Comparison of ENCODE assay signal across 1 cellular context in the genomic region with DNA sequence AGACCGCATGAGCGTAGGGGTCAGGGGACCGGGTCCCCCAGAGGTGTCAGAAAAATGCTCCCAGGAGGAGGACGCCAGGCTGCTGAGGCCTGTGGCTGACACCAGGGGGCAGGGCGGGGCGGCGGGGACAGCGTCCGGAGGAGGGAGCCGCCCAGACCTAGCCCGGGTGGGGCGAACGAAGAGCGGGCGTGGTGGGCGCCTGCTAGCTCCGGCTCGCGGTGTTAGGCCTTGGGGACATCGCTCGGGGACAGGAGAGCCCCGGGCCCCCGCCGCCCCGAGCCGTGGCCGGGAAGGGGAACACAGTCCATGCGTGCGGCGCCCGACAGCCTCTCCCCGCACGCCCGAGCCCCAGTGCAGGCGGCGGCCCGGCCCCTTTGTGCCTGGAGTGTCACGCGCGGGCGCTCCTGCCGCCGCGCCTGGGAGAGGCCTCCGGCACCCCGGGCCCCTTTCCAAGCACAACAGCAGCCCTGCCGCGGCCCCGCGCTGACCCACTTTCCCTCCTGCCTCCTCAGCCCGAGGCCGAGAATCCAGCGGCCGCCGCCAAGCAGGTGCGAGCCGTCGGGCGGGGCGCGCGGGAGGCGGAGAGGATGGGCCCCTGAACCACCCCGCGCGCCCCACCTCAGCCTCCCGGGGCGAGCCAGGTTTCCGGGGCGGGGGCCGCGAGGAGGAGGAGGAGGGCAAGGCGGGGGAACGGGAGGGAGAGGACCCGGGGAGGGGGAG.
TF ChIP-seq lines count a peak whose summit lies in the region.

No MANE protein-coding gene starts in this region.

TF ChIP-seq in K562, 482 proteins besides CTCF, POLR2A, EP300 and RAD21 (continued from another document and continues in another):
- TF ChIP-seq, protein P1, sequence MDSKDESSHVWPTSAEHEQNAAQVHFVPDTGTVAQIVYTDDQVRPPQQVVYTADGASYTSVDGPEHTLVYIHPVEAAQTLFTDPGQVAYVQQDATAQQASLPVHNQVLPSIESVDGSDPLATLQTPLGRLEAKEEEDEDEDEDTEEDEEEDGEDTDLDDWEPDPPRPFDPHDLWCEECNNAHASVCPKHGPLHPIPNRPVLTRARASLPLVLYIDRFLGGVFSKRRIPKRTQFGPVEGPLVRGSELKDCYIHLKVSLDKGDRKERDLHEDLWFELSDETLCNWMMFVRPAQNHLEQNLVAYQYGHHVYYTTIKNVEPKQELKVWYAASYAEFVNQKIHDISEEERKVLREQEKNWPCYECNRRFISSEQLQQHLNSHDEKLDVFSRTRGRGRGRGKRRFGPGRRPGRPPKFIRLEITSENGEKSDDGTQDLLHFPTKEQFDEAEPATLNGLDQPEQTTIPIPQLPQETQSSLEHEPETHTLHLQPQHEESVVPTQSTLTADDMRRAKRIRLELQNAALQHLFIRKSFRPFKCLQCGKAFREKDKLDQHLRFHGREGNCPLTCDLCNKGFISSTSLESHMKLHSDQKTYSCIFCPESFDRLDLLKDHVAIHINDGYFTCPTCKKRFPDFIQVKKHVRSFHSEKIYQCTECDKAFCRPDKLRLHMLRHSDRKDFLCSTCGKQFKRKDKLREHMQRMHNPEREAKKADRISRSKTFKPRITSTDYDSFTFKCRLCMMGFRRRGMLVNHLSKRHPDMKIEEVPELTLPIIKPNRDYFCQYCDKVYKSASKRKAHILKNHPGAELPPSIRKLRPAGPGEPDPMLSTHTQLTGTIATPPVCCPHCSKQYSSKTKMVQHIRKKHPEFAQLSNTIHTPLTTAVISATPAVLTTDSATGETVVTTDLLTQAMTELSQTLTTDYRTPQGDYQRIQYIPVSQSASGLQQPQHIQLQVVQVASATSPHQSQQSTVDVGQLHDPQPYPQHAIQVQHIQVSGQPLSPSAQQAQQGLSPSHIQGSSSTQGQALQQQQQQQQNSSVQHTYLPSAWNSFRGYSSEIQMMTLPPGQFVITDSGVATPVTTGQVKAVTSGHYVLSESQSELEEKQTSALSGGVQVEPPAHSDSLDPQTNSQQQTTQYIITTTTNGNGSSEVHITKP (IDR thresholded peaks at IDR 0.05; ENCODE audit: partially characterized antibody), result peak; percentile 43
- TF ChIP-seq, protein P2, sequence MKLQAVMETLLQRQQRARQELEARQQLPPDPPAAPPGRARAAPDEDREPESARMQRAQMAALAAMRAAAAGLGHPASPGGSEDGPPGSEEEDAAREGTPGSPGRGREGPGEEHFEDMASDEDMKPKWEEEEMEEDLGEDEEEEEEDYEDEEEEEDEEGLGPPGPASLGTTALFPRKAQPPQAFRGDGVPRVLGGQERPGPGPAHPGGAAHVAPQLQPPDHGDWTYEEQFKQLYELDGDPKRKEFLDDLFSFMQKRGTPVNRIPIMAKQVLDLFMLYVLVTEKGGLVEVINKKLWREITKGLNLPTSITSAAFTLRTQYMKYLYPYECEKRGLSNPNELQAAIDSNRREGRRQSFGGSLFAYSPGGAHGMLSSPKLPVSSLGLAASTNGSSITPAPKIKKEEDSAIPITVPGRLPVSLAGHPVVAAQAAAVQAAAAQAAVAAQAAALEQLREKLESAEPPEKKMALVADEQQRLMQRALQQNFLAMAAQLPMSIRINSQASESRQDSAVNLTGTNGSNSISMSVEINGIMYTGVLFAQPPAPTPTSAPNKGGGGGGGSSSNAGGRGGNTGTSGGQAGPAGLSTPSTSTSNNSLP (IDR thresholded peaks at IDR 0.05; ENCODE audit: borderline replicate concordance, low read depth, low read length), result no peak
- no peak for TF ChIP-seq FOXJ2 (tag; IDR thresholded peaks at IDR 0.05)
- TF ChIP-seq NBN (IDR thresholded peaks at IDR 0.05; ENCODE audit: low read depth), result no peak
- no peak for TF ChIP-seq HCFC1 (IDR thresholded peaks at IDR 0.05; ENCODE audit: low read depth, low read length)
- no peak for TF ChIP-seq ADNP (tag; IDR thresholded peaks at IDR 0.05)
- TF ChIP-seq MEF2D (tag; conservative IDR thresholded peaks at IDR 0.05; ENCODE audit: low read depth), result no peak
- TF ChIP-seq ZKSCAN1 (IDR thresholded peaks at IDR 0.05; ENCODE audit: low read depth, low read length), result no peak
- TF ChIP-seq, protein P3, sequence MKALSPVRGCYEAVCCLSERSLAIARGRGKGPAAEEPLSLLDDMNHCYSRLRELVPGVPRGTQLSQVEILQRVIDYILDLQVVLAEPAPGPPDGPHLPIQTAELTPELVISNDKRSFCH (CRISPR knock-in tag; IDR thresholded peaks at IDR 0.05), result no peak
- TF ChIP-seq, protein P3 (tag; IDR thresholded peaks at IDR 0.05), result no peak
- no peak for TF ChIP-seq NFIX (CRISPR knock-in tag; IDR thresholded peaks at IDR 0.05; ENCODE audit: low read depth)
- no peak for TF ChIP-seq ZSCAN29 (IDR thresholded peaks at IDR 0.05)
- 0 out of 2 replicates have a peak, but pooled peaks have one; percentile 48 for TF ChIP-seq ESRRA (IDR thresholded peaks at IDR 0.05; ENCODE audit: borderline replicate concordance, low read depth)
- TF ChIP-seq, protein P4, sequence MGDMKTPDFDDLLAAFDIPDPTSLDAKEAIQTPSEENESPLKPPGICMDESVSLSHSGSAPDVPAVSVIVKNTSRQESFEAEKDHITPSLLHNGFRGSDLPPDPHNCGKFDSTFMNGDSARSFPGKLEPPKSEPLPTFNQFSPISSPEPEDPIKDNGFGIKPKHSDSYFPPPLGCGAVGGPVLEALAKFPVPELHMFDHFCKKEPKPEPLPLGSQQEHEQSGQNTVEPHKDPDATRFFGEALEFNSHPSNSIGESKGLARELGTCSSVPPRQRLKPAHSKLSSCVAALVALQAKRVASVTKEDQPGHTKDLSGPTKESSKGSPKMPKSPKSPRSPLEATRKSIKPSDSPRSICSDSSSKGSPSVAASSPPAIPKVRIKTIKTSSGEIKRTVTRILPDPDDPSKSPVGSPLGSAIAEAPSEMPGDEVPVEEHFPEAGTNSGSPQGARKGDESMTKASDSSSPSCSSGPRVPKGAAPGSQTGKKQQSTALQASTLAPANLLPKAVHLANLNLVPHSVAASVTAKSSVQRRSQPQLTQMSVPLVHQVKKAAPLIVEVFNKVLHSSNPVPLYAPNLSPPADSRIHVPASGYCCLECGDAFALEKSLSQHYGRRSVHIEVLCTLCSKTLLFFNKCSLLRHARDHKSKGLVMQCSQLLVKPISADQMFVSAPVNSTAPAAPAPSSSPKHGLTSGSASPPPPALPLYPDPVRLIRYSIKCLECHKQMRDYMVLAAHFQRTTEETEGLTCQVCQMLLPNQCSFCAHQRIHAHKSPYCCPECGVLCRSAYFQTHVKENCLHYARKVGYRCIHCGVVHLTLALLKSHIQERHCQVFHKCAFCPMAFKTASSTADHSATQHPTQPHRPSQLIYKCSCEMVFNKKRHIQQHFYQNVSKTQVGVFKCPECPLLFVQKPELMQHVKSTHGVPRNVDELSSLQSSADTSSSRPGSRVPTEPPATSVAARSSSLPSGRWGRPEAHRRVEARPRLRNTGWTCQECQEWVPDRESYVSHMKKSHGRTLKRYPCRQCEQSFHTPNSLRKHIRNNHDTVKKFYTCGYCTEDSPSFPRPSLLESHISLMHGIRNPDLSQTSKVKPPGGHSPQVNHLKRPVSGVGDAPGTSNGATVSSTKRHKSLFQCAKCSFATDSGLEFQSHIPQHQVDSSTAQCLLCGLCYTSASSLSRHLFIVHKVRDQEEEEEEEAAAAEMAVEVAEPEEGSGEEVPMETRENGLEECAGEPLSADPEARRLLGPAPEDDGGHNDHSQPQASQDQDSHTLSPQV (IDR thresholded peaks at IDR 0.05), result no peak
- no peak for TF ChIP-seq MXI1 (IDR thresholded peaks at IDR 0.05; ENCODE audit: low read depth, low read length)
- TF ChIP-seq ESRRB (CRISPR knock-in tag; IDR thresholded peaks at IDR 0.05; ENCODE audit: borderline replicate concordance), result no peak
- no peak for TF ChIP-seq PPARD (CRISPR knock-in tag; IDR thresholded peaks at IDR 0.05)
- TF ChIP-seq E2F3 (CRISPR knock-in tag; IDR thresholded peaks at IDR 0.05), result no peak
- no peak for TF ChIP-seq MYNN (IDR thresholded peaks at IDR 0.05)
- TF ChIP-seq MYNN (CRISPR knock-in tag; IDR thresholded peaks at IDR 0.05), result no peak
- TF ChIP-seq, protein P5, sequence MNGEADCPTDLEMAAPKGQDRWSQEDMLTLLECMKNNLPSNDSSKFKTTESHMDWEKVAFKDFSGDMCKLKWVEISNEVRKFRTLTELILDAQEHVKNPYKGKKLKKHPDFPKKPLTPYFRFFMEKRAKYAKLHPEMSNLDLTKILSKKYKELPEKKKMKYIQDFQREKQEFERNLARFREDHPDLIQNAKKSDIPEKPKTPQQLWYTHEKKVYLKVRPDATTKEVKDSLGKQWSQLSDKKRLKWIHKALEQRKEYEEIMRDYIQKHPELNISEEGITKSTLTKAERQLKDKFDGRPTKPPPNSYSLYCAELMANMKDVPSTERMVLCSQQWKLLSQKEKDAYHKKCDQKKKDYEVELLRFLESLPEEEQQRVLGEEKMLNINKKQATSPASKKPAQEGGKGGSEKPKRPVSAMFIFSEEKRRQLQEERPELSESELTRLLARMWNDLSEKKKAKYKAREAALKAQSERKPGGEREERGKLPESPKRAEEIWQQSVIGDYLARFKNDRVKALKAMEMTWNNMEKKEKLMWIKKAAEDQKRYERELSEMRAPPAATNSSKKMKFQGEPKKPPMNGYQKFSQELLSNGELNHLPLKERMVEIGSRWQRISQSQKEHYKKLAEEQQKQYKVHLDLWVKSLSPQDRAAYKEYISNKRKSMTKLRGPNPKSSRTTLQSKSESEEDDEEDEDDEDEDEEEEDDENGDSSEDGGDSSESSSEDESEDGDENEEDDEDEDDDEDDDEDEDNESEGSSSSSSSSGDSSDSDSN (IDR thresholded peaks at IDR 0.05; ENCODE audit: borderline replicate concordance in 1 of 2, low read depth in 2 of 2, low read length in 2 of 2), result 0 out of 4 replicates have a peak, but pooled peaks have one; percentile 19 to 51
- peak; percentile 71; the same call in 1 of the 2 replicates for TF ChIP-seq SMC3 (conservative IDR thresholded peaks at IDR 0.05; ENCODE audit: insufficient read depth, low read depth, low read length)
- no peak for TF ChIP-seq SNRNP70 (optimal IDR thresholded peaks at IDR 0.05; ENCODE audit: low read depth, low read length)
- no peak for TF ChIP-seq CBX2 (IDR thresholded peaks at IDR 0.05; ENCODE audit: insufficient read depth, low read length, poor library complexity, severe bottlenecking)
- TF ChIP-seq CXXC5 (CRISPR knock-in tag; IDR thresholded peaks at IDR 0.05), result peak; percentile 45; the same call in 1 of the 2 replicates
- no peak for TF ChIP-seq CCAR2 (IDR thresholded peaks at IDR 0.05; ENCODE audit: low read depth, low read length)
- peak; percentile 90 for TF ChIP-seq KLF1 (tag; IDR thresholded peaks at IDR 0.05)
- 0 out of 2 replicates have a peak, but pooled peaks have one; percentile 41 for TF ChIP-seq SMAD4 (CRISPR knock-in tag; conservative IDR thresholded peaks at IDR 0.05)
- no peak for TF ChIP-seq COPS2 (conservative IDR thresholded peaks at IDR 0.05)
- TF ChIP-seq POLR2G (IDR thresholded peaks at IDR 0.05; ENCODE audit: low read depth, low read length), result 0 out of 2 replicates have a peak, but pooled peaks have one; percentile 21
- TF ChIP-seq, protein P6, sequence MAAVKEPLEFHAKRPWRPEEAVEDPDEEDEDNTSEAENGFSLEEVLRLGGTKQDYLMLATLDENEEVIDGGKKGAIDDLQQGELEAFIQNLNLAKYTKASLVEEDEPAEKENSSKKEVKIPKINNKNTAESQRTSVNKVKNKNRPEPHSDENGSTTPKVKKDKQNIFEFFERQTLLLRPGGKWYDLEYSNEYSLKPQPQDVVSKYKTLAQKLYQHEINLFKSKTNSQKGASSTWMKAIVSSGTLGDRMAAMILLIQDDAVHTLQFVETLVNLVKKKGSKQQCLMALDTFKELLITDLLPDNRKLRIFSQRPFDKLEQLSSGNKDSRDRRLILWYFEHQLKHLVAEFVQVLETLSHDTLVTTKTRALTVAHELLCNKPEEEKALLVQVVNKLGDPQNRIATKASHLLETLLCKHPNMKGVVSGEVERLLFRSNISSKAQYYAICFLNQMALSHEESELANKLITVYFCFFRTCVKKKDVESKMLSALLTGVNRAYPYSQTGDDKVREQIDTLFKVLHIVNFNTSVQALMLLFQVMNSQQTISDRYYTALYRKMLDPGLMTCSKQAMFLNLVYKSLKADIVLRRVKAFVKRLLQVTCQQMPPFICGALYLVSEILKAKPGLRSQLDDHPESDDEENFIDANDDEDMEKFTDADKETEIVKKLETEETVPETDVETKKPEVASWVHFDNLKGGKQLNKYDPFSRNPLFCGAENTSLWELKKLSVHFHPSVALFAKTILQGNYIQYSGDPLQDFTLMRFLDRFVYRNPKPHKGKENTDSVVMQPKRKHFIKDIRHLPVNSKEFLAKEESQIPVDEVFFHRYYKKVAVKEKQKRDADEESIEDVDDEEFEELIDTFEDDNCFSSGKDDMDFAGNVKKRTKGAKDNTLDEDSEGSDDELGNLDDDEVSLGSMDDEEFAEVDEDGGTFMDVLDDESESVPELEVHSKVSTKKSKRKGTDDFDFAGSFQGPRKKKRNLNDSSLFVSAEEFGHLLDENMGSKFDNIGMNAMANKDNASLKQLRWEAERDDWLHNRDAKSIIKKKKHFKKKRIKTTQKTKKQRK (IDR thresholded peaks at IDR 0.05; ENCODE audit: borderline replicate concordance, low read depth, low read length), result no peak
- TF ChIP-seq ZBTB7A (IDR thresholded peaks at IDR 0.05; ENCODE audit: borderline replicate concordance, control insufficient read depth, low read depth, low read length), result no peak
- no peak for TF ChIP-seq ZNF24 (IDR thresholded peaks at IDR 0.05)
- TF ChIP-seq, protein P7, sequence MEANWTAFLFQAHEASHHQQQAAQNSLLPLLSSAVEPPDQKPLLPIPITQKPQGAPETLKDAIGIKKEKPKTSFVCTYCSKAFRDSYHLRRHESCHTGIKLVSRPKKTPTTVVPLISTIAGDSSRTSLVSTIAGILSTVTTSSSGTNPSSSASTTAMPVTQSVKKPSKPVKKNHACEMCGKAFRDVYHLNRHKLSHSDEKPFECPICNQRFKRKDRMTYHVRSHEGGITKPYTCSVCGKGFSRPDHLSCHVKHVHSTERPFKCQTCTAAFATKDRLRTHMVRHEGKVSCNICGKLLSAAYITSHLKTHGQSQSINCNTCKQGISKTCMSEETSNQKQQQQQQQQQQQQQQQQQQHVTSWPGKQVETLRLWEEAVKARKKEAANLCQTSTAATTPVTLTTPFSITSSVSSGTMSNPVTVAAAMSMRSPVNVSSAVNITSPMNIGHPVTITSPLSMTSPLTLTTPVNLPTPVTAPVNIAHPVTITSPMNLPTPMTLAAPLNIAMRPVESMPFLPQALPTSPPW (CRISPR knock-in tag; IDR thresholded peaks at IDR 0.05), result peak; percentile 52
- TF ChIP-seq ELF1 (tag; IDR thresholded peaks at IDR 0.05), result no peak
- TF ChIP-seq, protein P8, sequence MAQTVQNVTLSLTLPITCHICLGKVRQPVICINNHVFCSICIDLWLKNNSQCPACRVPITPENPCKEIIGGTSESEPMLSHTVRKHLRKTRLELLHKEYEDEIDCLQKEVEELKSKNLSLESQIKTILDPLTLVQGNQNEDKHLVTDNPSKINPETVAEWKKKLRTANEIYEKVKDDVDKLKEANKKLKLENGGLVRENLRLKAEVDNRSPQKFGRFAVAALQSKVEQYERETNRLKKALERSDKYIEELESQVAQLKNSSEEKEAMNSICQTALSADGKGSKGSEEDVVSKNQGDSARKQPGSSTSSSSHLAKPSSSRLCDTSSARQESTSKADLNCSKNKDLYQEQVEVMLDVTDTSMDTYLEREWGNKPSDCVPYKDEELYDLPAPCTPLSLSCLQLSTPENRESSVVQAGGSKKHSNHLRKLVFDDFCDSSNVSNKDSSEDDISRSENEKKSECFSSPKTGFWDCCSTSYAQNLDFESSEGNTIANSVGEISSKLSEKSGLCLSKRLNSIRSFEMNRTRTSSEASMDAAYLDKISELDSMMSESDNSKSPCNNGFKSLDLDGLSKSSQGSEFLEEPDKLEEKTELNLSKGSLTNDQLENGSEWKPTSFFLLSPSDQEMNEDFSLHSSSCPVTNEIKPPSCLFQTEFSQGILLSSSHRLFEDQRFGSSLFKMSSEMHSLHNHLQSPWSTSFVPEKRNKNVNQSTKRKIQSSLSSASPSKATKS (CRISPR knock-in tag; IDR thresholded peaks at IDR 0.05), result no peak
- TF ChIP-seq KHSRP (IDR thresholded peaks at IDR 0.05), result no peak
